ENCODE assay signal across 14 cellular contexts in the genomic region with DNA sequence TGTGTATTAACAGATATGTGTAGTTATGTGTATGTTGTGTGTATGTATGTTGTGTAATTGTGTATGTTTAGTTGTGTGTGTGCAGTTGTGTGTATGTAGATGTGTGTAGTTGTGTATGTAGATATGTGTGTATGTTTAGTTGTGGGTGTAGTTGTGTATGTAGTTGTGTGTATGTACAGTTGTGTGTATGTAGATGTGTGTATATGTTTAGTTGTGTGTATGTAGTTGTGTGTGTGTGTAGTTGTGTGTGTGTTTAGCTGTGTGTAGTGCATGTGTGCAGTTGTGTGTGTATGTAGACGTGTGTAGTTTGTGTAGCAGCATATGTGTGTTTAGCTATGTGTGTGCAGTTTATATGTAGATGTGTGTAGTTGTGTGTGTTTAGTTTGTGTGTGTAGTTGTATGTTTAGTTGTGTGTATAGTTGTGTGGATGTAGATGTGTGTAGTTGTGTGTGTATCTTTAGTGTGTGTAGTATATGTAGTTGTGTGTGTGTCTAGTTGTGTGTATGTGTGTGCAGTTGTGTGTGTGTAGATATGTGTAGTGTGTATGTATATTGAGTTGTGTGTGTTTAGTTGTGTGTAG. TPM values are rescaled to one million over a fixed set of nuclear protein-coding genes. Genes with fewer than 3 reads are reported as not detected.
DNase-seq lines count a peak whose midpoint lies in the region; ATAC-seq, FAIRE-seq and TF ChIP-seq lines count a peak whose summit lies in the region.
"Had no signal": no experiment of that assay in that cellular context is flagged by ENCODE, and none has a peak within 500 bp of the region (broad histone marks: within the 10 kb centered on the region; RNA-seq: fewer than 3 reads in every experiment).

No MANE protein-coding gene starts in this region.

- no peaks in the 10 kb centered on the region for H3K9me1 ChIP-seq in keratinocyte (ENCODE audit: control insufficient read depth, extremely low read depth, insufficient read depth, low read length)

- dilution Hi-C loops in keratinocyte (cut with MboI; ENCODE audit: extremely low pct_ligation_motif_present, low sequenced_read_pairs) = no loop called here

- H3K4me2 ChIP-seq in GM12878 (ENCODE audit: control insufficient read depth, insufficient read depth) = no peak overlapping the region
- no peak overlapping the region for H3K4me2 ChIP-seq in keratinocyte (ENCODE audit: control insufficient read depth, extremely low read depth, insufficient read depth, low read depth, low read length)
- H3K4me2 ChIP-seq: BLaER1 treated with 17β-estradiol and CSF1 and Interleukin-3, amounts not matched to agents 10 nM and 100 nM had no signal

- H3K9me3 ChIP-seq in HEK293 (ENCODE audit: control insufficient read depth, insufficient read depth, low read depth, low read length) (no peaks in the 10 kb centered on the region), GM12878 (replicated peaks; ENCODE audit: control insufficient read depth, insufficient read depth, low read length) (no peaks in the 10 kb centered on the region), keratinocyte (ENCODE audit: control insufficient read depth, low read depth, low read length) (no peaks in the 10 kb centered on the region), tibial nerve (no peaks in the 10 kb centered on the region)
- H3K9me3 ChIP-seq: BLaER1 treated with 17β-estradiol and CSF1 and Interleukin-3, amounts not matched to agents 10 nM and 100 nM had no signal

- CTCF ChIA-PET in HEK293 (lab: Yijun Ruan, JAX) (interaction anchor here (0.6 to 0.9 kb wide), 3 partner anchors 16 to 79 kb away, joined by 3 to 5 read pairs (median 3); no protein-coding TSS in a partner anchor), GM12878 (lab: Yijun Ruan, JAX) (interaction anchor here (1.0 kb wide), 1 partner anchor 15 kb away, joined by 3 read pairs; no protein-coding TSS in a partner anchor)

- no peak for TF ChIP-seq RAD21 in GM12878 (IDR thresholded peaks at IDR 0.05; ENCODE audit: insufficient read depth, low read depth, low read length)

- TF ChIP-seq POLR2A in GM12878 (IDR thresholded peaks at IDR 0.05; ENCODE audit: low read depth, low read length) (no peak), tibial nerve (IDR thresholded peaks at IDR 0.05) (no peak)

- TF ChIP-seq CTCF in D721Med (IDR thresholded peaks at IDR 0.05; ENCODE audit: insufficient read depth, missing control alignments) = no peak
- TF ChIP-seq CTCF in HEK293 (tag by site-specific recombination; IDR thresholded peaks at IDR 0.05) = no peak
- no peak for TF ChIP-seq CTCF in GM12878 (IDR thresholded peaks at IDR 0.05 in 2 of 3, conservative IDR thresholded peaks at IDR 0.05 in 1 of 3; ENCODE audit: control insufficient read depth in 2 of 3, extremely low read depth in 1 of 3, insufficient read depth in 1 of 3, low read depth in 3 of 3, low read length in 3 of 3)
- no peak for TF ChIP-seq CTCF in keratinocyte (optimal IDR thresholded peaks at IDR 0.05 in 1 of 3, IDR thresholded peaks at IDR 0.05 in 1 of 3, conservative IDR thresholded peaks at IDR 0.05 in 1 of 3; ENCODE audit: extremely low read depth in 1 of 3, insufficient read depth in 2 of 3, low read length in 3 of 3)
- no peak for TF ChIP-seq CTCF in tibial nerve (IDR thresholded peaks at IDR 0.05)

- H2AFZ ChIP-seq in GM12878 (ENCODE audit: control insufficient read depth, low read depth, low read length) = no peak overlapping the region
- H2AFZ ChIP-seq in keratinocyte (ENCODE audit: control insufficient read depth, low read length) = no peak overlapping the region

- H4K20me1 ChIP-seq in GM12878 (ENCODE audit: control insufficient read depth, insufficient read depth) (no peaks in the 10 kb centered on the region), keratinocyte (ENCODE audit: control insufficient read depth, extremely low read depth, insufficient read depth, low read length) (no peaks in the 10 kb centered on the region)
- H4K20me1 ChIP-seq: BLaER1 treated with 17β-estradiol and CSF1 and Interleukin-3, amounts not matched to agents 10 nM and 100 nM had no signal

- no peak for DNase-seq in D721Med (ENCODE audit: insufficient read length, low spot score)
- no peak for DNase-seq in GM12878 (ENCODE audit: low read depth, low spot score)
- DNase-seq in keratinocyte (ENCODE audit: low read depth, low spot score) = no peak
- DNase-seq in hypothalamus (lab: John Stamatoyannopoulos, UW) = no peak
- no peak for DNase-seq in activated T-cell treated with anti-CD3 and anti-CD28 coated beads for 4 hours
- no peak for DNase-seq in tibial nerve (ENCODE audit: low spot score in 2 of 2)
- DNase-seq: 8988T; CD4-positive, CD25-positive, alpha-beta regulatory T cell; DMS 273 treated with DMSO at 0.1 percent for 48 hours; KBM-7 had no signal

- no peaks in the 10 kb centered on the region for H3K79me2 ChIP-seq in GM12878 (ENCODE audit: control insufficient read depth, insufficient read depth, low read length)
- no peaks in the 10 kb centered on the region for H3K79me2 ChIP-seq in keratinocyte (ENCODE audit: control insufficient read depth, insufficient read depth, low read length)

- no peak for ATAC-seq in GM12878
- ATAC-seq: HCT116 had no signal

- H3K4me1 ChIP-seq in HEK293 (ENCODE audit: control insufficient read depth, insufficient read depth, low read length) (no peaks in the 10 kb centered on the region), GM12878 (ENCODE audit: control insufficient read depth, insufficient read depth, low read length) (no peaks in the 10 kb centered on the region), keratinocyte (ENCODE audit: control insufficient read depth, extremely low read depth, insufficient read depth, low read length) (no peaks in the 10 kb centered on the region), tibial nerve (no peaks in the 10 kb centered on the region)
- H3K4me1 ChIP-seq: BLaER1 treated with 17β-estradiol and CSF1 and Interleukin-3, amounts not matched to agents 10 nM and 100 nM had no signal

- no peak overlapping the region for H3K27ac ChIP-seq in HEK293 (ENCODE audit: extremely low read depth, low read depth, low read length)
- no peak overlapping the region for H3K27ac ChIP-seq in GM12878 (ENCODE audit: control insufficient read depth, insufficient read depth)
- H3K27ac ChIP-seq in keratinocyte (ENCODE audit: control insufficient read depth, insufficient read depth, low read length) = no peak overlapping the region
- H3K27ac ChIP-seq in tibial nerve = no peak overlapping the region
- H3K27ac ChIP-seq: BLaER1 treated with 17β-estradiol and CSF1 and Interleukin-3, amounts not matched to agents 10 nM and 100 nM had no signal

- RAD21 ChIA-PET in GM12878 (lab: Charles Lee; ENCODE audit: unreplicated experiment) = no interaction called here

- SMC1A ChIA-PET in GM12878 (lab: Charles Lee; ENCODE audit: uncharacterized antibody, unreplicated experiment) = no interaction called here

- 40% methylated on average over 1 of the region's 1 CpG for WGBS in GM12878 (ENCODE audit: insufficient coverage, insufficient replicate concordance, low lambda C conversion rate, missing lambda C conversion rate)
- WGBS in tibial nerve, 2 donors = 92 to 97% methylated on average over 1 of the region's 1 CpG

- no peak overlapping the region for H3K4me3 ChIP-seq in HEK293 (ENCODE audit: low read depth, low read length)
- H3K4me3 ChIP-seq in GM12878 = no peak overlapping the region
- no peak overlapping the region for H3K4me3 ChIP-seq in keratinocyte (ENCODE audit: control insufficient read depth in 2 of 3, extremely low read depth in 1 of 3, insufficient read depth in 2 of 3, low read depth in 1 of 3, low read length in 3 of 3)
- no peak overlapping the region for H3K4me3 ChIP-seq in tibial nerve
- H3K4me3 ChIP-seq: BLaER1 treated with 17β-estradiol and CSF1 and Interleukin-3, amounts not matched to agents 10 nM and 100 nM had no signal

- TF ChIP-seq EP300 in GM12878 (IDR thresholded peaks at IDR 0.05; ENCODE audit: borderline replicate concordance in 1 of 2, control insufficient read depth in 1 of 2, low read depth in 2 of 2, low read length in 2 of 2) (no peak), tibial nerve (IDR thresholded peaks at IDR 0.05) (no peak)

- no peak overlapping the region for H3K9ac ChIP-seq in GM12878 (ENCODE audit: control insufficient read depth, insufficient read depth, low read length)
- H3K9ac ChIP-seq in keratinocyte (ENCODE audit: control insufficient read depth, extremely low read depth, insufficient read depth, low read length) = no peak overlapping the region
- H3K9ac ChIP-seq: BLaER1 treated with 17β-estradiol and CSF1 and Interleukin-3, amounts not matched to agents 10 nM and 100 nM had no signal

- in situ Hi-C loops in GM12878 (cut with MboI) = no loop called here

- BruUV-seq in GM12878 (replicated peaks; lab: Mats Ljungman, UMichigan) = no TSS peak

- POLR2A ChIA-PET in HEK293 (lab: Yijun Ruan, JAX) = no interaction called here
- POLR2A ChIA-PET in GM12878 (lab: Charles Lee) = no interaction called here

- intact Hi-C loops in GM12878 (cut with micrococcal nuclease; ENCODE audit: unreplicated experiment) = no loop called here

- FAIRE-seq in D721Med (lab: Jason Lieb, UNC) (peak; percentile 60), GM12878 (lab: Jason Lieb, UNC) (peak; percentile 85), keratinocyte (lab: Jason Lieb, UNC) (peak; percentile 26)
- FAIRE-seq: H54 had no signal

- H3K27me3 ChIP-seq in GM12878 (replicated peaks in 1 of 2; ENCODE audit: control insufficient read depth in 2 of 2, insufficient read depth in 2 of 2, low read length in 1 of 2) (no peaks in the 10 kb centered on the region), keratinocyte (ENCODE audit: control insufficient read depth, extremely low read depth, insufficient read depth, low read length) (no peaks in the 10 kb centered on the region), tibial nerve (no peaks in the 10 kb centered on the region)
- H3K27me3 ChIP-seq: BLaER1 treated with 17β-estradiol and CSF1 and Interleukin-3, amounts not matched to agents 10 nM and 100 nM had no signal

- peaks cover 10 to 69% of the 10 kb centered on the region in 2 experiments; a peak in 2 of 3 replicates for H3K36me3 ChIP-seq in HEK293 (ENCODE audit: control insufficient read depth in 2 of 2, insufficient read depth in 1 of 2, low read length in 2 of 2)
- peaks cover 0 to 10% of the 10 kb centered on the region in 2 experiments; a peak in 2 of 4 replicates for H3K36me3 ChIP-seq in GM12878 (ENCODE audit: control insufficient read depth in 2 of 2, insufficient read depth in 2 of 2, low read length in 1 of 2)
- H3K36me3 ChIP-seq in keratinocyte (ENCODE audit: control insufficient read depth in 2 of 2, extremely low read depth in 1 of 2, insufficient read depth in 2 of 2, low read length in 2 of 2) = peaks cover 10 to 14% of the 10 kb centered on the region in 2 experiments
- peaks cover 0 to 85% (median 5%) of the 10 kb centered on the region in 3 donors for H3K36me3 ChIP-seq in tibial nerve

RNA-seq across cellular contexts. Expression of a gene that starts 16.3 kb away (rescaled TPM):
- total RNA-seq in GM12878 (2013; cell fraction: nucleolus; rRNA removed) = 25.4 and 26.9 TPM in 2 replicates
- 9.0 and 13.5 TPM in 2 replicates for total RNA-seq in GM12878 (2014; rRNA removed)
- 8.0 and 11.5 TPM in 2 replicates for total RNA-seq in GM12878 (2014; rRNA removed; fragmentation: Illumina TruSeq; extraction: Trizol)
- 7.8 and 8.3 TPM in 2 replicates for total RNA-seq in GM12878 (2021)
- polyA plus RNA-seq in GM12878 (2011; ENCODE audit: low read depth) = 5.4 TPM
- 12.4 and 13.0 TPM in 2 replicates for polyA plus RNA-seq in GM12878 (2011; rRNA removed)
- polyA plus RNA-seq in GM12878 (2011; cell fraction: cytosol; rRNA removed) = 8.6 and 9.1 TPM in 2 replicates
- polyA plus RNA-seq in GM12878 (2011; cell fraction: nucleus; rRNA removed) = 12.4 and 14.3 TPM in 2 replicates
- polyA plus RNA-seq in GM12878 (2012) = 7.0 and 9.8 TPM in 2 replicates
- 8.3 and 10.4 TPM in 2 replicates for polyA plus RNA-seq in GM12878 (2014; fragmentation: Illumina TruSeq; extraction: Trizol)
- polyA plus RNA-seq in GM12878 (2014; fragmentation: Nextera tagmentation; extraction: Ambion mirVana) = 1 to 10 TPM; 1.7 to 2.5 TPM
- polyA plus RNA-seq in GM12878 (2014; rRNA removed) = 8.5 and 9.7 TPM in 2 replicates
- polyA plus RNA-seq in GM12878 (2016; fragmentation: Nextera tagmentation; extraction: Ambion mirVana) = 10 to 100 TPM; 10.3 to 12.0 TPM
- 5.1 and 7.2 TPM in 2 replicates for polyA minus RNA-seq in GM12878 (2011; rRNA and poly(A)+ RNA removed)
- polyA minus RNA-seq in GM12878 (2011; cell fraction: cytosol; rRNA and poly(A)+ RNA removed) = 1.1 and 3.0 TPM in 2 replicates
- polyA minus RNA-seq in GM12878 (2011; cell fraction: nucleus; rRNA and poly(A)+ RNA removed) = 5.8 and 10.9 TPM in 2 replicates
- 8.1 to 9.1 TPM (median 8.6 TPM) in 3 replicates for polyA plus RNA-seq in keratinocyte
- polyA plus RNA-seq in keratinocyte (2011; ENCODE audit: low read depth) = 2.9 TPM
- polyA plus RNA-seq in keratinocyte (2011; cell fraction: cytosol; rRNA removed) = 7.4 and 15.7 TPM in 2 replicates
- polyA plus RNA-seq in keratinocyte (2011; cell fraction: nucleus; rRNA removed) = 14.0 and 15.6 TPM in 2 replicates
- 6.1 and 7.3 TPM in 2 replicates for polyA plus RNA-seq in keratinocyte (2012; ENCODE audit: low replicate concordance)
- 3.3 to 5.0 TPM (median 4.6 TPM) in 3 replicates for polyA minus RNA-seq in keratinocyte
- polyA minus RNA-seq in keratinocyte (2011; cell fraction: cytosol; rRNA and poly(A)+ RNA removed) = 7.3 TPM
- 3.5 and 5.4 TPM in 2 replicates for polyA minus RNA-seq in keratinocyte (2011; cell fraction: nucleus; rRNA and poly(A)+ RNA removed)
- 10 to 100 TPM in 3 of 4 donors, 1 to 10 TPM in 1; 7.5 to 13.3 (median 11.7) TPM for total RNA-seq in tibial nerve

RNA-seq across cellular contexts. Expression of a gene that starts 24.5 kb away (rescaled TPM):
- total RNA-seq in GM12878 (2013; cell fraction: nucleolus; rRNA removed) = 19.6 and 24.1 TPM in 2 replicates
- total RNA-seq in GM12878 (2014; rRNA removed) = 75.6 and 79.8 TPM in 2 replicates
- total RNA-seq in GM12878 (2014; rRNA removed; fragmentation: Illumina TruSeq; extraction: Trizol) = 102 and 103 TPM in 2 replicates
- total RNA-seq in GM12878 (2021) = 80.1 and 86.2 TPM in 2 replicates
- 33.9 TPM for polyA plus RNA-seq in GM12878 (2011; ENCODE audit: low read depth)
- 34.6 and 59.2 TPM in 2 replicates for polyA plus RNA-seq in GM12878 (2011; rRNA removed)
- 26.7 and 34.1 TPM in 2 replicates for polyA plus RNA-seq in GM12878 (2011; cell fraction: cytosol; rRNA removed)
- polyA plus RNA-seq in GM12878 (2011; cell fraction: nucleus; rRNA removed) = 18.7 and 25.9 TPM in 2 replicates
- 56.2 and 65.5 TPM in 2 replicates for polyA plus RNA-seq in GM12878 (2012)
- polyA plus RNA-seq in GM12878 (2014; fragmentation: Illumina TruSeq; extraction: Trizol) = 101 and 110 TPM in 2 replicates
- polyA plus RNA-seq in GM12878 (2014; fragmentation: Nextera tagmentation; extraction: Ambion mirVana) = 10 to 100 TPM; 12.2 to 31.2 TPM
- polyA plus RNA-seq in GM12878 (2014; rRNA removed) = 86.3 and 86.9 TPM in 2 replicates
- polyA plus RNA-seq in GM12878 (2016; fragmentation: Nextera tagmentation; extraction: Ambion mirVana) = 100 to 1,000 TPM; 218 to 222 TPM
- polyA minus RNA-seq in GM12878 (2011; rRNA and poly(A)+ RNA removed) = 3.4 and 5.5 TPM in 2 replicates
- 8.8 and 9.9 TPM in 2 replicates for polyA minus RNA-seq in GM12878 (2011; cell fraction: cytosol; rRNA and poly(A)+ RNA removed)
- 8.1 and 14.2 TPM in 2 replicates for polyA minus RNA-seq in GM12878 (2011; cell fraction: nucleus; rRNA and poly(A)+ RNA removed)
- 20.1 to 45.3 TPM (median 42.8 TPM) in 3 replicates for polyA plus RNA-seq in keratinocyte
- polyA plus RNA-seq in keratinocyte (2011; ENCODE audit: low read depth) = 34.6 TPM
- polyA plus RNA-seq in keratinocyte (2011; cell fraction: cytosol; rRNA removed) = 35.4 and 48.1 TPM in 2 replicates
- 20.7 and 29.4 TPM in 2 replicates for polyA plus RNA-seq in keratinocyte (2011; cell fraction: nucleus; rRNA removed)
- 50.2 and 66.3 TPM in 2 replicates for polyA plus RNA-seq in keratinocyte (2012; ENCODE audit: low replicate concordance)
- 0.98 to 5.3 TPM (median 1.4 TPM) in 3 replicates for polyA minus RNA-seq in keratinocyte
- 18.8 TPM for polyA minus RNA-seq in keratinocyte (2011; cell fraction: cytosol; rRNA and poly(A)+ RNA removed)
- 5.0 and 5.4 TPM in 2 replicates for polyA minus RNA-seq in keratinocyte (2011; cell fraction: nucleus; rRNA and poly(A)+ RNA removed)
- total RNA-seq in tibial nerve = 100 to 1,000 TPM; 108 to 187 (median 125) TPM
